ENCODE assay signal across 27 cellular contexts in the genomic region with DNA sequence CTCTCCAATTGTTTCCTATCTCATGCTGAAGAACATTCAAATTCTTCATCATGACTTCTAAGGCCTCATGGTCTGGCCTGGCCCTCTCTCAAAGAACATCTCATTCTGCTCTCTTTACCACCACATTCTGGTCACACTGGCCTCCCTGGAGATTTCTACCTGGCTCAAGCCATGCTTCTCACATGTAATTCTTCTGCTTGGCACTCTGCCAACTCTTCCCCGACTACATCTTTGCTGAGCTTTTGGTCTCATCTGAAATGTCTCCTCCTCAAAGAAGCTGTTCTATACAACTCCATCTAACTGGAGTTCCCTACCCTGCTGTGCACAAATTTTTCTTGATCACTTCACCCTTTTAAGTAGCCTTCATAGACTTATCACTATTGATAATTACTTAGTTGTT.
"Had no signal": no experiment of that assay in that cellular context is flagged by ENCODE, and none has a peak within 500 bp of the region (broad histone marks: within the 10 kb centered on the region; RNA-seq: fewer than 3 reads in every experiment).

No MANE protein-coding gene starts in this region.

- FAIRE-seq: astrocyte, islet of Langerhans had no signal

- H3K4me3 ChIP-seq: coronary artery, gastrocnemius medialis, left lung, lower lobe of right lung, neural progenitor cell, right atrium auricular region, spleen, suprapubic skin, tibial artery, upper lobe of right lung had no signal

- H3K4me2 ChIP-seq: neural progenitor cell had no signal

- H3K36me3 ChIP-seq: brain microvascular endothelial cell, gastrocnemius medialis, left lung, lower lobe of right lung, right atrium auricular region, suprapubic skin, tibial artery, upper lobe of right lung had no signal

- H2AFZ ChIP-seq: neural progenitor cell, parathyroid adenoma had no signal

- DNase-seq: activated CD4-positive, alpha-beta memory T cell treated with anti-CD3 and anti-CD28 coated beads, Interleukin-2, amount 10 ng/mL, durations not matched to agents 7 days and 5 days; activated CD4-positive, alpha-beta T cell treated with anti-CD3 and anti-CD28 coated beads, Interleukin-2, amount 10 ng/mL, durations not matched to agents 24 days and 14 days; activated CD4-positive, CD25-positive, alpha-beta regulatory T cell treated with anti-CD3 and anti-CD28 coated beads, Interleukin-2, amount 50 U/mL, for 72 hours; activated CD8-positive, alpha-beta memory T cell treated with anti-CD3 and anti-CD28 coated beads, Interleukin-2, amount 50 U/mL, for 48 hours; activated gamma-delta T cell; activated naive CD4-positive, alpha-beta T cell treated with anti-CD3 and anti-CD28 coated beads, Interleukin-2, amount 50 U/mL, for 16 hours; activated T-cell treated with anti-CD3 and anti-CD28 coated beads, Interleukin-2, amount 50 U/mL, for 24 hours; amniotic stem cell; brain microvascular endothelial cell; effector memory CD8-positive, alpha-beta T cell; gastrocnemius medialis; glutamatergic neuron; left lung; lower lobe of right lung; naive thymus-derived CD8-positive, alpha-beta T cell; occipital lobe; spleen; stimulated activated naive CD4-positive, alpha-beta T cell; tibial artery; upper lobe of right lung had no signal

- H3K9me3 ChIP-seq: suprapubic skin, upper lobe of right lung had no signal

- H3K79me2 ChIP-seq: parathyroid adenoma had no signal

- ATAC-seq: effector memory CD8-positive, alpha-beta T cell; gastrocnemius medialis; left lung; lower lobe of right lung; naive thymus-derived CD8-positive, alpha-beta T cell; upper lobe of right lung had no signal

- H3K27ac ChIP-seq: brain microvascular endothelial cell, coronary artery, gastrocnemius medialis, left lung, lower lobe of right lung, neural progenitor cell, parathyroid adenoma, right atrium auricular region, spleen, suprapubic skin, tibial artery, upper lobe of right lung had no signal

- H3K4me1 ChIP-seq: gastrocnemius medialis, left lung, lower lobe of right lung, neural progenitor cell, parathyroid adenoma, right atrium auricular region, spleen, suprapubic skin, tibial artery, upper lobe of right lung had no signal

- H3K27me3 ChIP-seq: brain microvascular endothelial cell, gastrocnemius medialis, left lung, neural progenitor cell, right atrium auricular region, spleen, suprapubic skin, tibial artery, upper lobe of right lung had no signal

- H3K9ac ChIP-seq: neural progenitor cell, parathyroid adenoma had no signal
